In genomic region chrX:37060999-37061398, GRCh38 we compare ENCODE assay signal across 8 cellular contexts. TPM values are rescaled to one million over a fixed set of nuclear protein-coding genes. Genes with fewer than 3 reads are reported as not detected.
DNase-seq lines count a peak whose midpoint lies in the region; ATAC-seq and TF ChIP-seq lines count a peak whose summit lies in the region.

No MANE protein-coding gene starts in this region.

- peak; percentile 50 for TF ChIP-seq CTCF in BJ (IDR thresholded peaks at IDR 0.05; ENCODE audit: insufficient read depth, low read depth, low read length)
- peak; percentile 71 for TF ChIP-seq CTCF in PC-9 (conservative IDR thresholded peaks at IDR 0.05)

- intact Hi-C loops in PC-9 (cut with micrococcal nuclease; ENCODE audit: unreplicated experiment) = no loop called here
- intact Hi-C loops in CD4-positive, alpha-beta memory T cell (cut with micrococcal nuclease) = no loop called here

- no peaks in the 10 kb centered on the region for H3K9me3 ChIP-seq in PC-9 (ENCODE audit: insufficient read depth, low read depth)
- no peaks in the 10 kb centered on the region for H3K9me3 ChIP-seq in CD4-positive, alpha-beta memory T cell (ENCODE audit: control insufficient read depth in 1 of 2, low read length in 2 of 2)

- H3K27ac Mint-ChIP-seq in CD4-positive, alpha-beta memory T cell = no peak overlapping the region

- no peak overlapping the region for H3K27ac ChIP-seq in PC-9
- H3K27ac ChIP-seq in CD4-positive, alpha-beta memory T cell (ENCODE audit: low read depth, low read length) = no peak overlapping the region

- CTCF ChIA-PET in BJ (lab: Yijun Ruan, JAX) (no interaction called here), PC-9 (lab: Charles Lee) (no interaction called here)
- CTCF ChIA-PET in CD4-positive, alpha-beta memory T cell (lab: Charles Lee; ENCODE audit: partially characterized antibody) = no interaction called here

- H3K27me3 Mint-ChIP-seq in CD4-positive, alpha-beta memory T cell = no peaks in the 10 kb centered on the region

- no peaks in the 10 kb centered on the region for H3K36me3 ChIP-seq in BJ (ENCODE audit: control insufficient read depth, insufficient read depth, low read length)
- no peaks in the 10 kb centered on the region for H3K36me3 ChIP-seq in PC-9 (ENCODE audit: low read depth)
- H3K36me3 ChIP-seq in CD4-positive, alpha-beta memory T cell (ENCODE audit: insufficient read depth, low read length) = no peaks in the 10 kb centered on the region

- H3K79me2 ChIP-seq in PC-9 (ENCODE audit: low read depth) = no peaks in the 10 kb centered on the region

- H3K4me1 Mint-ChIP-seq in CD4-positive, alpha-beta memory T cell = no peaks in the 10 kb centered on the region

- no peaks in the 10 kb centered on the region for H4K20me1 ChIP-seq in PC-9 (ENCODE audit: insufficient read depth)

- no peaks in the 10 kb centered on the region for H3K4me1 ChIP-seq in PC-9 (replicated peaks; ENCODE audit: insufficient read depth)
- no peaks in the 10 kb centered on the region for H3K4me1 ChIP-seq in CD4-positive, alpha-beta memory T cell (ENCODE audit: insufficient read depth, low read length)

- no peak overlapping the region for H3K4me3 Mint-ChIP-seq in CD4-positive, alpha-beta memory T cell

- no peak overlapping the region for H3K4me3 ChIP-seq in BJ (ENCODE audit: low read depth, low read length)
- H3K4me3 ChIP-seq in PC-9 = no peak overlapping the region
- no peak overlapping the region for H3K4me3 ChIP-seq in CD4-positive, alpha-beta memory T cell (ENCODE audit: low read length in 2 of 2)

- peaks cover 0 to 2% (median 0%) of the 10 kb centered on the region in 8 donors for H3K9me3 Mint-ChIP-seq in CD4-positive, alpha-beta memory T cell

- H3K27me3 ChIP-seq in BJ (ENCODE audit: control insufficient read depth, insufficient read depth, low read length) = no peaks in the 10 kb centered on the region
- no peaks in the 10 kb centered on the region for H3K27me3 ChIP-seq in PC-9 (ENCODE audit: insufficient read depth, low read depth)
- no peaks in the 10 kb centered on the region for H3K27me3 ChIP-seq in CD4-positive, alpha-beta memory T cell (ENCODE audit: insufficient read depth, low read length)

- no peaks in the 10 kb centered on the region for H3F3A ChIP-seq in PC-9 (ENCODE audit: insufficient read depth, low read depth)

- H3K9me2 ChIP-seq in PC-9 (ENCODE audit: insufficient read depth) = no peaks in the 10 kb centered on the region; the same call in 1 of the 2 replicates

- POLR2A ChIA-PET in BJ (lab: Charles Lee) (no interaction called here), PC-9 (lab: Charles Lee; ENCODE audit: unreplicated experiment) (no interaction called here)
- POLR2A ChIA-PET in CD4-positive, alpha-beta memory T cell (lab: Charles Lee; ENCODE audit: partially characterized antibody) = no interaction called here

- ATAC-seq in GM18517 (IDR thresholded peaks at IDR 0.05; ENCODE audit: unreplicated experiment) = peak; percentile 85
- peak; percentile 81 for ATAC-seq in HG03378 (IDR thresholded peaks at IDR 0.05; ENCODE audit: unreplicated experiment)
- no peak for ATAC-seq in activated CD4-positive, CD25-positive, alpha-beta regulatory T cell treated with anti-CD3 and anti-CD28 coated beads, Interleukin-2, amount 50 U/mL, for 24 hours

- no peaks in the 10 kb centered on the region for H3K36me3 Mint-ChIP-seq in CD4-positive, alpha-beta memory T cell

- H3K4me2 ChIP-seq in PC-9 = no peak overlapping the region

- BruUV-seq in PC-9 (replicated peaks; lab: Mats Ljungman, UMichigan) = no TSS peak

- no peak overlapping the region for H2AFZ ChIP-seq in PC-9

- DNase-seq in BJ (ENCODE audit: low read depth) (no peak), PC-9 (peak; percentile 9 to 46), fibroblast of the conjunctiva (ENCODE audit: low read depth) (peak; percentile 9), stromal cell of bone marrow (ENCODE audit: low read depth) (peak; percentile 19)
- no peak for DNase-seq in CD4-positive, alpha-beta memory T cell

RNA-seq across cellular contexts. Expression of gene FAM47C, which starts 52.8 kb away (rescaled TPM):
- not detected in 2 replicates for polyA plus RNA-seq in BJ (2011; rRNA removed)
- polyA minus RNA-seq in BJ (2011; rRNA and poly(A)+ RNA removed) = not detected in 2 replicates
- not detected in 2 replicates for total RNA-seq in PC-9 (2021)
- not detected for total RNA-seq in CD4-positive, alpha-beta memory T cell
- not detected for polyA plus RNA-seq in CD4-positive, alpha-beta memory T cell

Comparison
In these comparisons a context has a peak if more than half of its experiments do, and no peak if none do; other contexts are left out.
1. DNase-seq: peak in PC-9 (2 of 2), fibroblast of the conjunctiva (single experiment) and stromal cell of bone marrow (single experiment); none in BJ (single experiment) and CD4-positive, alpha-beta memory T cell (0 of 5).
2. ATAC-seq: peak in GM18517 (single experiment) and HG03378 (single experiment); none in activated CD4-positive, CD25-positive, alpha-beta regulatory T cell treated with anti-CD3 and anti-CD28 coated beads, Interleukin-2, amount 50 U/mL, for 24 hours (0 of 2).